Comparison of ENCODE assay signal across 8 cellular contexts in the genomic region with DNA sequence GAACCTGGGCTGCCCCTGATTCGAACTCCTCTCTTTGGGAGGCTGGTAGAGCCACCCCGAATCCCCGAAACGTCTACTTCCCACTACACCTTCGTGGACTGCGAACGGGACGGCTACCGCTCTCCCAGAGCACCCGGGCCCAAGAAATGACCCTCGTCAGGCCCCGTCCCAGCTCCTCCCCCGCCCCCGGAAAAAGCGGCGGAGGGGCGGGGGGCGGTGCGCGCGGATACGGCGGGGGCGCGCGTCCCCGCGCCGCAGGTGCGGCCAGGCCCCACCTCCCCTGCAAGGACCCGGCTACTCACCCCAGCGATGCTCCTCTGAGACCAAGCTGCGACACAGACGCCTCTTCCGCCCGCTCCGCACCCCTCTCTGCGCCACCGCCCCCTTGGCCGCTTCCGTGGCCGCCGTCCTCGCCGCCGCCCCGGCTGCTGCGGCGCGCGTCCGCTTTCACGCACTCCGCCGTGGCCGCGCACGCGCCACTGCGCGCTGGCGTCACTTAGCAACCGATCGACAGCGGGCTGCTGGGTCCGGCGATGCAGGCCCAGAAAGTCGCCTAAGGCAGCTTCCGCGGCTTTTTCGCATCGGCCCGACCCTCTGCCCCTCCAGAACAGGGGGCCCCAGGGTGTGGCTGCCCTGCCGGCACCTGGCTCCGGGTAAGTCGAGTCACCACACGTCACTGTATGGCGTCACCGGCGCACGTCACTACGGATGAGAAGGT. TPM values are rescaled to one million over a fixed set of nuclear protein-coding genes. Genes with fewer than 3 reads are reported as not detected.
A peak's percentile ranks its signal among the peaks of the same experiment; 100 is the strongest.
DNase-seq lines count a peak whose midpoint lies in the region; ATAC-seq and TF ChIP-seq lines count a peak whose summit lies in the region.

A gene (minus strand): TSS at position 432 of the 718 bp plus-strand sequence.

- ATAC-seq in GM18511 (IDR thresholded peaks at IDR 0.05; ENCODE audit: unreplicated experiment) = peak; percentile 88
- peak; percentile 77 for ATAC-seq in HG03025 (IDR thresholded peaks at IDR 0.05; ENCODE audit: low FRiP score, unreplicated experiment)
- ATAC-seq in activated B cell treated with CpG ODN at 0.5 μM for 24 hours (ENCODE audit: low read depth) = peak; percentile 86

- CTCF ChIA-PET in activated B cell treated with CpG ODN at 0.5 μM for 24 hours (lab: Charles Lee) = no interaction called here

- H3K27ac Mint-ChIP-seq in activated B cell treated with CpG ODN at 0.5 μM for 24 hours = peak within 1 kb of the TSS; percentile 95

- no peaks in the 10 kb centered on the region for H3K27me3 Mint-ChIP-seq in activated B cell treated with CpG ODN at 0.5 μM for 24 hours

- DNase-seq in A172 (ENCODE audit: low spot score) (peak; percentile 54), NCI-H2171 treated with DMSO at 0.1 percent for 48 hours (lab: John Stamatoyannopoulos, UW) (peak; percentile 82), activated B cell treated with CpG ODN at 0.5 μM for 24 hours (peak; percentile 92), caudate nucleus (lab: John Stamatoyannopoulos, UW) (peak in 58 of 61 donors; percentile 18 to 92 (median 82)), islet precursor cell (peak; percentile 88)
- peak; percentile 57 to 67 (median 65) for DNase-seq in stimulated activated CD4-positive, alpha-beta T cell treated with anti-CD3 and anti-CD28 coated beads, Interleukin-12 subunit alpha, Interleukin-12 subunit beta, amount 100 ng/mL, for 48 hours (ENCODE audit: low read depth in 2 of 3, low spot score in 1 of 3)

- intact Hi-C loops in activated B cell treated with CpG ODN at 0.5 μM for 24 hours (cut with micrococcal nuclease) = loop anchor here (1.0 to 5.0 kb wide), 4 partner anchors 33 to 1207 kb away; a partner anchor contains a TSS

- H3K36me3 Mint-ChIP-seq in activated B cell treated with CpG ODN at 0.5 μM for 24 hours (ENCODE audit: low read depth) = peaks cover 5% of the 10 kb centered on the region

- H3K4me1 Mint-ChIP-seq in activated B cell treated with CpG ODN at 0.5 μM for 24 hours = peaks cover 31% of the 10 kb centered on the region

- no peak for TF ChIP-seq CTCF in activated B cell treated with CpG ODN at 0.5 μM for 24 hours (IDR thresholded peaks at IDR 0.05)

- peak within 1 kb of the TSS; percentile 97 for H3K27ac ChIP-seq in caudate nucleus (ENCODE audit: low read depth, low read length)

- H3K9me3 Mint-ChIP-seq in activated B cell treated with CpG ODN at 0.5 μM for 24 hours = no peaks in the 10 kb centered on the region

- POLR2A ChIA-PET in activated B cell treated with CpG ODN at 0.5 μM for 24 hours (lab: Charles Lee) = interaction anchor here (0.6 to 1.7 kb wide), 8 partner anchors 32 to 821 kb away, joined by 3 to 11 read pairs (median 5); a partner anchor contains a TSS

- peak within 1 kb of the TSS; percentile 94 for H3K4me3 Mint-ChIP-seq in activated B cell treated with CpG ODN at 0.5 μM for 24 hours

RNA-seq across cellular contexts. Expression of the gene that starts here (rescaled TPM):
- total RNA-seq in A172 (2014; rRNA removed; shearing (Covaris generic)) = 6.9 and 8.9 TPM in 2 replicates
- 19.4 and 25.7 TPM in 2 replicates for total RNA-seq in activated B cell treated with CpG ODN at 0.5 μM for 24 hours

Comparison
In these comparisons a context has a peak if more than half of its experiments do, and no peak if none do; other contexts are left out.
1. Peak in every context shown above with its lines: DNase-seq, ATAC-seq and H3K27ac ChIP-seq.